In genomic region chr1:93969887-93970286, GRCh38 we compare ENCODE assay signal across 35 cellular contexts.
"Had no signal": no experiment of that assay in that cellular context is flagged by ENCODE, and none has a peak within 500 bp of the region (broad histone marks: within the 10 kb centered on the region; RNA-seq: fewer than 3 reads in every experiment).

No MANE protein-coding gene starts in this region.

- H3K9me3 ChIP-seq: MG63 had no signal

- H3K4me3 ChIP-seq: MG63 had no signal

- H3K27ac ChIP-seq: KMS-11 had no signal

- H3K27me3 ChIP-seq: MG63 had no signal

- H3K36me3 ChIP-seq: MG63 had no signal

- DNase-seq: Karpas-422, Kasumi-1, KBM-7, KG1, MG63, MM.1S, MV-4-11, NCI-H1048, NCI-H1092, NCI-H1092 treated with DMSO at 0.1 percent for 48 hours, NCI-H1105, NCI-H1105 treated with DMSO at 0.1 percent for 48 hours, NCI-H1417, NCI-H1417 treated with DMSO at 0.1 percent for 48 hours, NCI-H1436, NCI-H1436 treated with DMSO at 0.1 percent for 48 hours, NCI-H146, NCI-H1694, NCI-H1694 treated with DMSO at 0.1 percent for 48 hours, NCI-H187, NCI-H187 treated with DMSO at 0.1 percent for 48 hours, NCI-H1930, NCI-H2029, NCI-H2029 treated with DMSO at 0.1 percent for 48 hours, NCI-H2081, NCI-H2081 treated with DMSO at 0.1 percent for 48 hours, NCI-H2107, NCI-H2171, NCI-H2171 treated with DMSO at 0.1 percent for 48 hours, NCI-H2227 treated with DMSO at 0.1 percent for 48 hours, NCI-H226, NCI-H345, NCI-H446, NCI-H446 treated with DMSO at 0.1 percent for 48 hours had no signal

- H3K9ac ChIP-seq: KMS-11 had no signal
